Comparison of ENCODE assay signal across 22 cellular contexts in the genomic region with DNA sequence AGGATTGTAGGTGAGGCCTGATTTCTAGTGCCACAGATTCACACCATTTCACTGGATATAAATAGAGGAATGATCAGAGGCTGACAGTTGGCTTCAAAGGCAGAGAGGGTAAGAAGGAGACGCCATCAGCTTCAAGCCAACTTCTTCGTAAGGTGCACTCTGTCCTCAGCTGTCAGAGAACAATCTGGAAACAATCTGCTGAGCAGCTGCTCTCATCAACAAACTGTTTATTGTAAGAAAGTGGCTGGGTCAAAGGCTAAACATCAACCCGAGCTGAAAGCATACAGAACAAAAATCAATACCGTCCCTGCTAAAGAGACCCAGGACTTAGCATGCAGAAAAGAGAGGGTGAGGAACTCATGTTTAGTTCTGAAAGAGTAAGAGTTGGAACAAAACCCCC. TPM values are rescaled to one million over a fixed set of nuclear protein-coding genes. Genes with fewer than 3 reads are reported as not detected.
DNase-seq lines count a peak whose midpoint lies in the region; ATAC-seq, FAIRE-seq and TF ChIP-seq lines count a peak whose summit lies in the region.
"Had no signal": no experiment of that assay in that cellular context is flagged by ENCODE, and none has a peak within 500 bp of the region (broad histone marks: within the 10 kb centered on the region; RNA-seq: fewer than 3 reads in every experiment).

No MANE protein-coding gene starts in this region.

- FAIRE-seq in keratinocyte (lab: Jason Lieb, UNC) (peak; percentile 44), small intestine (lab: Jason Lieb, UNC) (no peak)
- FAIRE-seq: G401.6, GM12892 had no signal

- H3K4me1 ChIP-seq in PC-3 (ENCODE audit: insufficient read depth, low read length) (peaks cover 30% of the 10 kb centered on the region), keratinocyte (ENCODE audit: control insufficient read depth, extremely low read depth, insufficient read depth, low read length) (peaks cover 9% of the 10 kb centered on the region), small intestine (ENCODE audit: control insufficient read depth in 2 of 2, insufficient read depth in 1 of 2, low read depth in 1 of 2, low read length in 1 of 2) (peaks cover 0 to 3% of the 10 kb centered on the region in 2 donors), adrenal gland (replicated peaks in 1 of 2) (no peaks in the 10 kb centered on the region)
- H3K4me1 ChIP-seq: SJCRH30 had no signal

- H3K9ac ChIP-seq in PC-3 (ENCODE audit: low read length) (peak overlapping the region; percentile 61), keratinocyte (ENCODE audit: control insufficient read depth, extremely low read depth, insufficient read depth, low read length) (no peak overlapping the region)
- H3K9ac ChIP-seq: BLaER1, KMS-11 had no signal

- intact Hi-C loops in PC-3 (cut with micrococcal nuclease): no loop called here
- intact Hi-C loops in activated naive CD4-positive, alpha-beta T cell treated with anti-CD3 and anti-CD28 coated beads for 36 hours (cut with micrococcal nuclease): no loop called here
- intact Hi-C loops in adrenal gland (cut with DNase I): no loop called here

- H3K9me3 ChIP-seq in PC-3 (ENCODE audit: low read length): no peaks in the 10 kb centered on the region
- no peaks in the 10 kb centered on the region for H3K9me3 ChIP-seq in keratinocyte (ENCODE audit: control insufficient read depth, low read depth, low read length)
- H3K9me3 ChIP-seq in small intestine (ENCODE audit: control insufficient read depth, low read depth): no peaks in the 10 kb centered on the region
- H3K9me3 ChIP-seq in adrenal gland (replicated peaks in 1 of 3): no peaks in the 10 kb centered on the region
- H3K9me3 ChIP-seq: HAP-1 had no signal

- no peaks in the 10 kb centered on the region for H3K9me3 Mint-ChIP-seq in activated naive CD8-positive, alpha-beta T cell treated with anti-CD3 and anti-CD28 coated beads for 36 hours
- no peaks in the 10 kb centered on the region for H3K9me3 Mint-ChIP-seq in activated naive CD4-positive, alpha-beta T cell treated with anti-CD3 and anti-CD28 coated beads for 36 hours
- H3K9me3 Mint-ChIP-seq: CD4-positive, alpha-beta T cell; GM23338 had no signal

- no peak overlapping the region for H3K4me3 Mint-ChIP-seq in activated naive CD8-positive, alpha-beta T cell treated with anti-CD3 and anti-CD28 coated beads for 36 hours
- no peak overlapping the region for H3K4me3 Mint-ChIP-seq in activated naive CD4-positive, alpha-beta T cell treated with anti-CD3 and anti-CD28 coated beads for 36 hours
- H3K4me3 Mint-ChIP-seq: CD4-positive, alpha-beta T cell; GM23338 had no signal

- no peaks in the 10 kb centered on the region for H3K27me3 Mint-ChIP-seq in activated naive CD8-positive, alpha-beta T cell treated with anti-CD3 and anti-CD28 coated beads for 36 hours
- no peaks in the 10 kb centered on the region for H3K27me3 Mint-ChIP-seq in activated naive CD4-positive, alpha-beta T cell treated with anti-CD3 and anti-CD28 coated beads for 36 hours (ENCODE audit: low read depth)
- H3K27me3 Mint-ChIP-seq: CD4-positive, alpha-beta T cell had no signal

- H2AFZ ChIP-seq in PC-3 (ENCODE audit: low read length) (no peak overlapping the region), keratinocyte (ENCODE audit: control insufficient read depth, low read length) (no peak overlapping the region)
- H2AFZ ChIP-seq: GM23338 had no signal

- no peaks in the 10 kb centered on the region for H3K36me3 ChIP-seq in PC-3 (ENCODE audit: low read depth, low read length)
- H3K36me3 ChIP-seq in keratinocyte (ENCODE audit: control insufficient read depth in 2 of 2, extremely low read depth in 1 of 2, insufficient read depth in 2 of 2, low read length in 2 of 2): no peaks in the 10 kb centered on the region
- peaks cover 0 to 2% of the 10 kb centered on the region in 2 donors for H3K36me3 ChIP-seq in small intestine (ENCODE audit: control insufficient read depth in 2 of 2, insufficient read depth in 2 of 2, low read length in 2 of 2)
- H3K36me3 ChIP-seq in adrenal gland (replicated peaks in 1 of 2): no peaks in the 10 kb centered on the region
- H3K36me3 ChIP-seq: HAP-1, SJCRH30 had no signal

- no peaks in the 10 kb centered on the region for H3K36me3 Mint-ChIP-seq in activated naive CD8-positive, alpha-beta T cell treated with anti-CD3 and anti-CD28 coated beads for 36 hours
- H3K36me3 Mint-ChIP-seq in activated naive CD4-positive, alpha-beta T cell treated with anti-CD3 and anti-CD28 coated beads for 36 hours (ENCODE audit: low read depth): no peaks in the 10 kb centered on the region

- H4K20me1 ChIP-seq in PC-3 (ENCODE audit: low read length): no peaks in the 10 kb centered on the region
- no peaks in the 10 kb centered on the region for H4K20me1 ChIP-seq in keratinocyte (ENCODE audit: control insufficient read depth, extremely low read depth, insufficient read depth, low read length)

- POLR2A ChIA-PET in PC-3 (lab: Charles Lee; ENCODE audit: unreplicated experiment): interaction anchor here (1.1 kb wide), 1 partner anchor 58 kb away, joined by 9 read pairs; no protein-coding TSS in a partner anchor

- BruUV-seq in PC-3 (replicated peaks; lab: Mats Ljungman, UMichigan): no TSS peak

- CTCF ChIA-PET in PC-3 (lab: Charles Lee): interaction anchor here (0.6 to 1.6 kb wide), 5 partner anchors 9 to 271 kb away, joined by 3 to 19 read pairs (median 12); no protein-coding TSS in a partner anchor
- CTCF ChIA-PET in activated naive CD4-positive, alpha-beta T cell treated with anti-CD3 and anti-CD28 coated beads for 36 hours (lab: Charles Lee): interaction anchor here (1.7 kb wide), 1 partner anchor 287 kb away, joined by 12 read pairs; no protein-coding TSS in a partner anchor

- H3K4me3 ChIP-seq in PC-3 (ENCODE audit: low read length) (no peak overlapping the region), keratinocyte (ENCODE audit: control insufficient read depth in 2 of 3, extremely low read depth in 1 of 3, insufficient read depth in 2 of 3, low read depth in 1 of 3, low read length in 3 of 3) (no peak overlapping the region), small intestine (ENCODE audit: low read depth in 1 of 2, low read length in 2 of 2) (no peak overlapping the region), adrenal gland (no peak overlapping the region)
- H3K4me3 ChIP-seq: BLaER1, GM23338, HAP-1, SJCRH30 had no signal

- H3F3A ChIP-seq in PC-3 (ENCODE audit: low read length, unreplicated experiment): no peaks in the 10 kb centered on the region

- H3K9me1 ChIP-seq in keratinocyte (ENCODE audit: control insufficient read depth, extremely low read depth, insufficient read depth, low read length): no peaks in the 10 kb centered on the region

- no peaks in the 10 kb centered on the region for H3K27me3 ChIP-seq in PC-3 (ENCODE audit: low read length)
- no peaks in the 10 kb centered on the region for H3K27me3 ChIP-seq in keratinocyte (ENCODE audit: control insufficient read depth, extremely low read depth, insufficient read depth, low read length)
- H3K27me3 ChIP-seq in small intestine (ENCODE audit: control insufficient read depth in 2 of 2, insufficient read depth in 2 of 2, low read length in 2 of 2): no peaks in the 10 kb centered on the region
- H3K27me3 ChIP-seq in adrenal gland: no peaks in the 10 kb centered on the region
- H3K27me3 ChIP-seq: BLaER1, SJCRH30 had no signal

- no peak for DNase-seq in PC-3
- no peak for DNase-seq in keratinocyte (ENCODE audit: low read depth, low spot score)
- peak; percentile 53 for DNase-seq in myocyte (ENCODE audit: low read depth)
- DNase-seq in small intestine: peak; percentile 71
- no peak for DNase-seq in anterior cingulate cortex (lab: John Stamatoyannopoulos, UW)
- no peak for DNase-seq in activated naive CD8-positive, alpha-beta T cell treated with anti-CD3 and anti-CD28 coated beads for 36 hours
- no peak for DNase-seq in activated naive CD4-positive, alpha-beta T cell treated with anti-CD3 and anti-CD28 coated beads for 36 hours
- DNase-seq in adrenal gland: no peak
- DNase-seq: CD4-positive, alpha-beta T cell; NCI-H1092 treated with DMSO at 0.1 percent for 48 hours; NCI-H1436 treated with DMSO at 0.1 percent for 48 hours; NCI-H1930; NCI-H345; NCI-H774; NK-92 treated with Interleukin-12 subunit alpha and Interleukin-12 subunit beta, amount 100 ng/mL, for 24 hours had no signal

- peak overlapping the region; percentile 88 for H3K27ac ChIP-seq in PC-3 (ENCODE audit: low read length)
- H3K27ac ChIP-seq in keratinocyte (ENCODE audit: control insufficient read depth, insufficient read depth, low read length): no peak overlapping the region
- H3K27ac ChIP-seq in small intestine (ENCODE audit: low read depth in 1 of 2, low read length in 1 of 2): no peak overlapping the region
- H3K27ac ChIP-seq in adrenal gland: no peak overlapping the region
- H3K27ac ChIP-seq: BLaER1, KMS-11, SJCRH30 had no signal

- dilution Hi-C loops in keratinocyte (cut with MboI; ENCODE audit: extremely low pct_ligation_motif_present, low sequenced_read_pairs): no loop called here

- no peak for TF ChIP-seq CTCF in PC-3 (conservative IDR thresholded peaks at IDR 0.05; ENCODE audit: low read depth, low read length)
- TF ChIP-seq CTCF in keratinocyte (optimal IDR thresholded peaks at IDR 0.05 in 1 of 3, IDR thresholded peaks at IDR 0.05 in 1 of 3, conservative IDR thresholded peaks at IDR 0.05 in 1 of 3; ENCODE audit: extremely low read depth in 1 of 3, insufficient read depth in 2 of 3, low read length in 3 of 3): no peak
- TF ChIP-seq CTCF in adrenal gland (IDR thresholded peaks at IDR 0.05): no peak

- 17 to 49% (median 46%) methylated on average over 4 of the region's 4 CpGs for WGBS in small intestine, 3 donors
- 79 to 92% (median 89%) methylated on average over 4 of the region's 4 CpGs for WGBS in adrenal gland, 4 donors

- no peak for TF ChIP-seq POLR2A in adrenal gland (IDR thresholded peaks at IDR 0.05)

- no peak for ATAC-seq in PC-3

- no peak overlapping the region for H3K4me2 ChIP-seq in PC-3 (ENCODE audit: low read length)
- H3K4me2 ChIP-seq in keratinocyte (ENCODE audit: control insufficient read depth, extremely low read depth, insufficient read depth, low read depth, low read length): no peak overlapping the region
- H3K4me2 ChIP-seq: BLaER1, GM23338, KMS-11 had no signal

- peaks cover 10% of the 10 kb centered on the region for H3K4me1 Mint-ChIP-seq in activated naive CD8-positive, alpha-beta T cell treated with anti-CD3 and anti-CD28 coated beads for 36 hours
- peaks cover 6% of the 10 kb centered on the region for H3K4me1 Mint-ChIP-seq in activated naive CD4-positive, alpha-beta T cell treated with anti-CD3 and anti-CD28 coated beads for 36 hours (ENCODE audit: low read depth)

- H3K27ac Mint-ChIP-seq in activated naive CD8-positive, alpha-beta T cell treated with anti-CD3 and anti-CD28 coated beads for 36 hours: no peak overlapping the region
- no peak overlapping the region for H3K27ac Mint-ChIP-seq in activated naive CD4-positive, alpha-beta T cell treated with anti-CD3 and anti-CD28 coated beads for 36 hours
- H3K27ac Mint-ChIP-seq: CD4-positive, alpha-beta T cell; GM23338 had no signal

- H3K9me2 ChIP-seq in PC-3 (replicated peaks; ENCODE audit: low read length): no peaks in the 10 kb centered on the region

- peaks cover 18% of the 10 kb centered on the region; the same call in 1 of the 2 replicates for H3K79me2 ChIP-seq in PC-3 (ENCODE audit: low read length)
- H3K79me2 ChIP-seq in keratinocyte (ENCODE audit: control insufficient read depth, insufficient read depth, low read length): no peaks in the 10 kb centered on the region

RNA-seq across cellular contexts. Expression of gene HLCS, which starts 48.2 kb away (rescaled TPM):
- 31.7 and 44.1 TPM in 2 replicates for total RNA-seq in PC-3 (2014; rRNA removed)
- 9.2 to 12.9 TPM (median 11.5 TPM) in 3 replicates for polyA plus RNA-seq in keratinocyte
- 4.3 TPM for polyA plus RNA-seq in keratinocyte (2011; ENCODE audit: low read depth)
- polyA plus RNA-seq in keratinocyte (2011; cell fraction: cytosol; rRNA removed): 7.7 and 10.9 TPM in 2 replicates
- polyA plus RNA-seq in keratinocyte (2011; cell fraction: nucleus; rRNA removed): 16.3 and 19.4 TPM in 2 replicates
- polyA plus RNA-seq in keratinocyte (2012; ENCODE audit: low replicate concordance): 2.6 and 10.9 TPM in 2 replicates
- polyA minus RNA-seq in keratinocyte: 8.9 to 30.1 TPM (median 18.7 TPM) in 3 replicates
- 6.3 TPM for polyA minus RNA-seq in keratinocyte (2011; cell fraction: cytosol; rRNA and poly(A)+ RNA removed)
- 20.0 and 32.8 TPM in 2 replicates for polyA minus RNA-seq in keratinocyte (2011; cell fraction: nucleus; rRNA and poly(A)+ RNA removed)
- 26.0 and 32.5 TPM in 2 replicates for total RNA-seq in myocyte
- 24.7 TPM for polyA plus RNA-seq in myocyte (2012)
- polyA plus RNA-seq in small intestine: 1 to 10 TPM; 2.7 to 6.8 (median 2.9) TPM
- total RNA-seq in activated naive CD8-positive, alpha-beta T cell treated with anti-CD3 and anti-CD28 coated beads for 36 hours: 10 to 100 TPM; 12.2 to 13.7 TPM
- total RNA-seq in activated naive CD4-positive, alpha-beta T cell treated with anti-CD3 and anti-CD28 coated beads for 36 hours: 10 to 100 TPM; 12.5 to 12.6 TPM
- total RNA-seq in adrenal gland: 10 to 100 TPM; 13.3 to 34.4 (median 20.4) TPM
- polyA plus RNA-seq in adrenal gland: 10 to 100 TPM in 1 of 3 donors, 1 to 10 TPM in 2; 4.4 to 18.3 (median 6.4) TPM

Comparison
In these comparisons a context has a peak if more than half of its experiments do, and no peak if none do; other contexts are left out.
1. DNase-seq: peak in myocyte (single experiment) and small intestine (single experiment); none in PC-3 (single experiment), keratinocyte (single experiment), anterior cingulate cortex (0 of 58), activated naive CD8-positive, alpha-beta T cell treated with anti-CD3 and anti-CD28 coated beads for 36 hours (single experiment), activated naive CD4-positive, alpha-beta T cell treated with anti-CD3 and anti-CD28 coated beads for 36 hours (single experiment) and adrenal gland (0 of 7).